Comparison of ENCODE assay signal across 24 cellular contexts in the genomic region with DNA sequence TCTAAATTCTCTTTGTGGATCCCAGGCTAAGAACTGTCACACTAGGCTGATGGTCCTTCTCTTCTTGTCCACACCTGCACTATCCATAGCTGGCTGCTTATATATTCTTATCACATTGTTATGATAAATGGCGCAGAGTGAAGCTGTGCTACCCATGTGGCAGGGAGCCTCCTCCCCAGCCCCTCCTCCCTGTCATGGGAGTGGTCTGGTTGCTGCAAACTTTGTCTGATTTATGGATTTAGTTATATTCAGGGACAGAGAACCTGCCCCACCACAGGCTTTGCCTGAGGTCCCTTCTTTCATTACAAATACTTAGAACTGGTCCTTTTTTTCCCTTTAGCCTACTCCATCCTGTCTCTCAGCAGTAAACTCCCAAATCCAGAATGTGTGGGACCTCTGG. TPM values are rescaled to one million over a fixed set of nuclear protein-coding genes. Genes with fewer than 3 reads are reported as not detected.
DNase-seq lines count a peak whose midpoint lies in the region; ATAC-seq and TF ChIP-seq lines count a peak whose summit lies in the region.
"Had no signal": no experiment of that assay in that cellular context is flagged by ENCODE, and none has a peak within 500 bp of the region (broad histone marks: within the 10 kb centered on the region; RNA-seq: fewer than 3 reads in every experiment).

No MANE protein-coding gene starts in this region.

- H3K9ac ChIP-seq in rectal smooth muscle tissue (ENCODE audit: low read length), result no peak overlapping the region

- H3K4me3 ChIP-seq in BE2C (ENCODE audit: low read depth, low read length), result no peak overlapping the region
- H3K4me3 ChIP-seq in HEK293 (ENCODE audit: low read depth, low read length), result no peak overlapping the region
- H3K4me3 ChIP-seq in esophagus muscularis mucosa, result no peak overlapping the region
- no peak overlapping the region for H3K4me3 ChIP-seq in rectal smooth muscle tissue (ENCODE audit: low read length)
- no peak overlapping the region for H3K4me3 ChIP-seq in tibial nerve
- H3K4me3 ChIP-seq: A549, SJSA1 had no signal

- H3K9me3 ChIP-seq in BE2C (no peaks in the 10 kb centered on the region), HEK293 (ENCODE audit: control insufficient read depth, insufficient read depth, low read depth, low read length) (no peaks in the 10 kb centered on the region), esophagus muscularis mucosa (no peaks in the 10 kb centered on the region), tibial nerve (no peaks in the 10 kb centered on the region)
- H3K9me3 ChIP-seq: A549, Caco-2, SJSA1 had no signal

- intact Hi-C loops in esophagus muscularis mucosa (cut with DNase I), result no loop called here

- H3K27me3 ChIP-seq in BE2C (no peaks in the 10 kb centered on the region), esophagus muscularis mucosa (no peaks in the 10 kb centered on the region), rectal smooth muscle tissue (ENCODE audit: control insufficient read depth, insufficient read depth, low read length) (no peaks in the 10 kb centered on the region), tibial nerve (no peaks in the 10 kb centered on the region)
- H3K27me3 ChIP-seq: SJSA1 had no signal

- POLR2A ChIA-PET in HEK293 (lab: Yijun Ruan, JAX), result no interaction called here

- ATAC-seq in GM18861 (IDR thresholded peaks at IDR 0.05; ENCODE audit: unreplicated experiment), result no peak
- ATAC-seq: A549; CD8-positive, alpha-beta T cell; PC-3 had no signal

- WGBS in esophagus muscularis mucosa, result 50% methylated on average over 1 of the region's 1 CpG
- 93 to 100% methylated on average over 1 of the region's 1 CpG for WGBS in tibial nerve, 2 donors

- CTCF ChIA-PET in HEK293 (lab: Yijun Ruan, JAX), result no interaction called here

- peaks cover 2% of the 10 kb centered on the region; the same call in 1 of the 2 replicates for H3K36me3 ChIP-seq in BE2C
- H3K36me3 ChIP-seq in HEK293 (ENCODE audit: control insufficient read depth in 2 of 2, insufficient read depth in 1 of 2, low read length in 2 of 2), result peaks cover 3 to 99% of the 10 kb centered on the region in 2 experiments; a peak in 2 of 3 replicates
- H3K36me3 ChIP-seq in esophagus muscularis mucosa, result peaks cover 0 to 28% (median 11%) of the 10 kb centered on the region in 4 donors
- H3K36me3 ChIP-seq in rectal smooth muscle tissue (ENCODE audit: control insufficient read depth, insufficient read depth, low read length), result no peaks in the 10 kb centered on the region
- peaks cover 0 to 10% (median 0%) of the 10 kb centered on the region in 3 donors for H3K36me3 ChIP-seq in tibial nerve
- H3K36me3 ChIP-seq: SJSA1 had no signal

- DNase-seq in BE2C, result peak; percentile 29
- DNase-seq in esophagus muscularis mucosa (ENCODE audit: extremely low spot score), result no peak
- DNase-seq in kidney tubule cell (ENCODE audit: low spot score), result no peak
- DNase-seq in tibial nerve (ENCODE audit: low spot score in 2 of 2), result no peak
- DNase-seq: AML-193, Caco-2, HFFc6, KBM-7, MV-4-11, NCI-H1105, NCI-H1436 treated with DMSO at 0.1 percent for 48 hours, NCI-H187 treated with DMSO at 0.1 percent for 48 hours, NCI-H2107, NCI-H446, NCI-H524 treated with DMSO at 0.1 percent for 48 hours, NCI-H774, PC-3 had no signal

- TF ChIP-seq EP300 in esophagus muscularis mucosa (IDR thresholded peaks at IDR 0.05) (no peak), tibial nerve (IDR thresholded peaks at IDR 0.05) (no peak)

- H3K27ac ChIP-seq in HEK293 (ENCODE audit: extremely low read depth, low read depth, low read length), result no peak overlapping the region
- H3K27ac ChIP-seq in esophagus muscularis mucosa (replicated peaks in 1 of 4), result peak overlapping the region; percentile 81 to 88 (median 84)
- H3K27ac ChIP-seq in rectal smooth muscle tissue (ENCODE audit: low read depth, low read length), result peak overlapping the region; percentile 72
- H3K27ac ChIP-seq in tibial nerve, result no peak overlapping the region
- H3K27ac ChIP-seq: A549, C4-2B, SJSA1 had no signal

- TF ChIP-seq CTCF in BE2C (IDR thresholded peaks at IDR 0.05; ENCODE audit: low read depth, low read length) (no peak), HEK293 (tag by site-specific recombination; IDR thresholded peaks at IDR 0.05) (no peak), esophagus muscularis mucosa (IDR thresholded peaks at IDR 0.05) (no peak), tibial nerve (IDR thresholded peaks at IDR 0.05) (no peak)

- H3K4me1 ChIP-seq in BE2C (no peaks in the 10 kb centered on the region; the same call in none of the 2 replicates), HEK293 (ENCODE audit: control insufficient read depth, insufficient read depth, low read length) (no peaks in the 10 kb centered on the region), esophagus muscularis mucosa (peaks cover 33 to 55% (median 53%) of the 10 kb centered on the region in 4 donors), rectal smooth muscle tissue (ENCODE audit: control insufficient read depth, insufficient read depth, low read length) (peaks cover 51% of the 10 kb centered on the region), tibial nerve (peaks cover 0 to 10% (median 0%) of the 10 kb centered on the region in 4 donors)
- H3K4me1 ChIP-seq: A549, Caco-2, SJSA1 had no signal

- no peak for TF ChIP-seq POLR2A in esophagus muscularis mucosa (IDR thresholded peaks at IDR 0.05; ENCODE audit: low read depth)
- TF ChIP-seq POLR2A in tibial nerve (IDR thresholded peaks at IDR 0.05), result no peak

TF ChIP-seq in HEK293, 187 proteins besides CTCF, POLR2A, EP300 and RAD21:
- TF ChIP-seq GLIS1 (tag by site-specific recombination; IDR thresholded peaks at IDR 0.05) (0 out of 2 replicates have a peak, but pooled peaks have one; percentile 11), ZBTB8A (tag by site-specific recombination; IDR thresholded peaks at IDR 0.05) (no peak), KLF1 (tag by site-specific recombination; IDR thresholded peaks at IDR 0.05) (0 out of 2 replicates have a peak, but pooled peaks have one; percentile 27)

RNA-seq across cellular contexts. Expression of a gene that starts 37.4 kb away (rescaled TPM):
- polyA plus RNA-seq in BE2C (2012; ENCODE audit: insufficient read depth, insufficient read length, low read depth), result 11.0 TPM
- 100 to 1,000 TPM in 3 of 4 donors, 10 to 100 TPM in 1; 69.1 to 150 (median 106) TPM for total RNA-seq in esophagus muscularis mucosa
- 10 to 100 TPM; 10.2 to 19.0 (median 14.7) TPM for total RNA-seq in tibial nerve

RNA-seq across cellular contexts. Expression of a gene that starts 54.5 kb away (rescaled TPM):
- polyA plus RNA-seq in BE2C (2012; ENCODE audit: insufficient read depth, insufficient read length, low read depth), result 0.48 TPM
- total RNA-seq in esophagus muscularis mucosa (1 to 10 TPM in 2 of 4 donors, under 1 TPM in 2; 0.26 to 1.5 (median 0.87) TPM), tibial nerve (1 to 10 TPM in 1 of 4 donors, under 1 TPM in 2, not detected in 1; under 0.01 to 2.9 (median 0.59) TPM)
- total RNA-seq: HFFc6 had no signal

Comparison
In these comparisons a context has a peak if more than half of its experiments do, and no peak if none do; other contexts are left out.
1. H3K27ac ChIP-seq: peak in esophagus muscularis mucosa (4 of 4) and rectal smooth muscle tissue (single experiment); none in HEK293 (single experiment) and tibial nerve (0 of 4).